Comparison of ENCODE assay signal across 1 cellular context in the genomic region with DNA sequence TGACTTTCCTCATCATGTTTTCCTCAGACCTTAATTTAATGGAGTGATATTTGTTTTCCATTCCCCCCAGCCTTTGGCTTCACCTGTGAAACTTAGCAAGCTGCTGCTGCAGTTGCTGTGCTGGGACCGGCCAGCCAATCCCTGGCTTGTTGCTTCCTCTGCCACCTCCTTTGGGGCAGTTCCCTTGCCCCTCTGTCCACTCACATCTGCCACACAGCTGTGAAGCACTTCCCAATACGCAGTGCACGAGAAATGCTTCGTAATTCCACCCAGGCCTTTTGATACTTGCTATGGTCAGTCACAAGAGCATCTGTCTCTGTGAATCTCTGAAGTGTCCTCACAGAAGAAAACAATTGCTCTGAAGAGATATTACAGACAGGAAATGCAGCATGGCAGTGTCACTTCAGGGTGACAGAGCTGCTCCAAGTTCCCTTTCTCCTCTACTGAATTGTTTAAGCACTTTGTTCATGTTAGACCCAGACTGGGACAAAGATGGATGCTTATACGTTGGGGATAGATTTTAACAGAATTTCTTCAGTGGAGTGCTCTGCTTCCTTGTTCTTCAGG.
TF ChIP-seq lines count a peak whose summit lies in the region.

No MANE protein-coding gene starts in this region.

TF ChIP-seq in GM23338, 12 proteins besides CTCF, POLR2A, EP300 and RAD21 (continued from another document):
- TF ChIP-seq, protein P1, sequence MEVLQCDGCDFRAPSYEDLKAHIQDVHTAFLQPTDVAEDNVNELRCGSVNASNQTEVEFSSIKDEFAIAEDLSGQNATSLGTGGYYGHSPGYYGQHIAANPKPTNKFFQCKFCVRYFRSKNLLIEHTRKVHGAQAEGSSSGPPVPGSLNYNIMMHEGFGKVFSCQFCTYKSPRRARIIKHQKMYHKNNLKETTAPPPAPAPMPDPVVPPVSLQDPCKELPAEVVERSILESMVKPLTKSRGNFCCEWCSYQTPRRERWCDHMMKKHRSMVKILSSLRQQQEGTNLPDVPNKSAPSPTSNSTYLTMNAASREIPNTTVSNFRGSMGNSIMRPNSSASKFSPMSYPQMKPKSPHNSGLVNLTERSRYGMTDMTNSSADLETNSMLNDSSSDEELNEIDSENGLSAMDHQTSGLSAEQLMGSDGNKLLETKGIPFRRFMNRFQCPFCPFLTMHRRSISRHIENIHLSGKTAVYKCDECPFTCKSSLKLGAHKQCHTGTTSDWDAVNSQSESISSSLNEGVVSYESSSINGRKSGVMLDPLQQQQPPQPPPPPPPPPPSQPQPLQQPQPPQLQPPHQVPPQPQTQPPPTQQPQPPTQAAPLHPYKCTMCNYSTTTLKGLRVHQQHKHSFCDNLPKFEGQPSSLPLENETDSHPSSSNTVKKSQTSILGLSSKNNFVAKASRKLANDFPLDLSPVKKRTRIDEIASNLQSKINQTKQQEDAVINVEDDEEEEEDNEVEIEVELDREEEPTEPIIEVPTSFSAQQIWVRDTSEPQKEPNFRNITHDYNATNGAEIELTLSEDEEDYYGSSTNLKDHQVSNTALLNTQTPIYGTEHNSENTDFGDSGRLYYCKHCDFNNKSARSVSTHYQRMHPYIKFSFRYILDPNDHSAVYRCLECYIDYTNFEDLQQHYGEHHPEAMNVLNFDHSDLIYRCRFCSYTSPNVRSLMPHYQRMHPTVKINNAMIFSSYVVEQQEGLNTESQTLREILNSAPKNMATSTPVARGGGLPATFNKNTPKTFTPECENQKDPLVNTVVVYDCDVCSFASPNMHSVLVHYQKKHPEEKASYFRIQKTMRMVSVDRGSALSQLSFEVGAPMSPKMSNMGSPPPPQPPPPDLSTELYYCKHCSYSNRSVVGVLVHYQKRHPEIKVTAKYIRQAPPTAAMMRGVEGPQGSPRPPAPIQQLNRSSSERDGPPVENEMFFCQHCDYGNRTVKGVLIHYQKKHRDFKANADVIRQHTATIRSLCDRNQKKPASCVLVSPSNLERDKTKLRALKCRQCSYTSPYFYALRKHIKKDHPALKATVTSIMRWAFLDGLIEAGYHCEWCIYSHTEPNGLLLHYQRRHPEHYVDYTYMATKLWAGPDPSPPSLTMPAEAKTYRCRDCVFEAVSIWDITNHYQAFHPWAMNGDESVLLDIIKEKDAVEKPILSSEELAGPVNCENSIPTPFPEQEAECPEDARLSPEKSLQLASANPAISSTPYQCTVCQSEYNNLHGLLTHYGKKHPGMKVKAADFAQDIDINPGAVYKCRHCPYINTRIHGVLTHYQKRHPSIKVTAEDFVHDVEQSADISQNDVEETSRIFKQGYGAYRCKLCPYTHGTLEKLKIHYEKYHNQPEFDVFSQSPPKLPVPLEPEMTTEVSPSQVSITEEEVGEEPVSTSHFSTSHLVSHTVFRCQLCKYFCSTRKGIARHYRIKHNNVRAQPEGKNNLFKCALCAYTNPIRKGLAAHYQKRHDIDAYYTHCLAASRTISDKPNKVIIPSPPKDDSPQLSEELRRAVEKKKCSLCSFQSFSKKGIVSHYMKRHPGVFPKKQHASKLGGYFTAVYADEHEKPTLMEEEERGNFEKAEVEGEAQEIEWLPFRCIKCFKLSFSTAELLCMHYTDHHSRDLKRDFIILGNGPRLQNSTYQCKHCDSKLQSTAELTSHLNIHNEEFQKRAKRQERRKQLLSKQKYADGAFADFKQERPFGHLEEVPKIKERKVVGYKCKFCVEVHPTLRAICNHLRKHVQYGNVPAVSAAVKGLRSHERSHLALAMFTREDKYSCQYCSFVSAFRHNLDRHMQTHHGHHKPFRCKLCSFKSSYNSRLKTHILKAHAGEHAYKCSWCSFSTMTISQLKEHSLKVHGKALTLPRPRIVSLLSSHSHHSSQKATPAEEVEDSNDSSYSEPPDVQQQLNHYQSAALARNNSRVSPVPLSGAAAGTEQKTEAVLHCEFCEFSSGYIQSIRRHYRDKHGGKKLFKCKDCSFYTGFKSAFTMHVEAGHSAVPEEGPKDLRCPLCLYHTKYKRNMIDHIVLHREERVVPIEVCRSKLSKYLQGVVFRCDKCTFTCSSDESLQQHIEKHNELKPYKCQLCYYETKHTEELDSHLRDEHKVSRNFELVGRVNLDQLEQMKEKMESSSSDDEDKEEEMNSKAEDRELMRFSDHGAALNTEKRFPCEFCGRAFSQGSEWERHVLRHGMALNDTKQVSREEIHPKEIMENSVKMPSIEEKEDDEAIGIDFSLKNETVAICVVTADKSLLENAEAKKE (CRISPR knock-in tag; IDR thresholded peaks at IDR 0.05) = no peak
- no peak for TF ChIP-seq CREB1 (CRISPR knock-in tag; IDR thresholded peaks at IDR 0.05; ENCODE audit: low read depth)
- TF ChIP-seq, protein P2, sequence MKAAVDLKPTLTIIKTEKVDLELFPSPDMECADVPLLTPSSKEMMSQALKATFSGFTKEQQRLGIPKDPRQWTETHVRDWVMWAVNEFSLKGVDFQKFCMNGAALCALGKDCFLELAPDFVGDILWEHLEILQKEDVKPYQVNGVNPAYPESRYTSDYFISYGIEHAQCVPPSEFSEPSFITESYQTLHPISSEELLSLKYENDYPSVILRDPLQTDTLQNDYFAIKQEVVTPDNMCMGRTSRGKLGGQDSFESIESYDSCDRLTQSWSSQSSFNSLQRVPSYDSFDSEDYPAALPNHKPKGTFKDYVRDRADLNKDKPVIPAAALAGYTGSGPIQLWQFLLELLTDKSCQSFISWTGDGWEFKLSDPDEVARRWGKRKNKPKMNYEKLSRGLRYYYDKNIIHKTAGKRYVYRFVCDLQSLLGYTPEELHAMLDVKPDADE (IDR thresholded peaks at IDR 0.05) = no peak
- TF ChIP-seq JUNB (IDR thresholded peaks at IDR 0.05; ENCODE audit: unreplicated experiment) = no peak
- no peak for TF ChIP-seq ZNF331 (CRISPR knock-in tag; IDR thresholded peaks at IDR 0.05; ENCODE audit: low read depth)
